Comparison of ENCODE assay signal across 15 cellular contexts in genomic region chr17:74853048-74853397, GRCh38. TPM values are rescaled to one million over a fixed set of nuclear protein-coding genes. Genes with fewer than 3 reads are reported as not detected.
DNase-seq lines count a peak whose midpoint lies in the region; ATAC-seq, FAIRE-seq and TF ChIP-seq lines count a peak whose summit lies in the region.
"Had no signal": no experiment of that assay in that cellular context is flagged by ENCODE, and none has a peak within 500 bp of the region (broad histone marks: within the 10 kb centered on the region; RNA-seq: fewer than 3 reads in every experiment).

No MANE protein-coding gene starts in this region.

- no peaks in the 10 kb centered on the region for H3K79me2 ChIP-seq in GM23338 (replicated peaks; ENCODE audit: insufficient read depth)

- no peaks in the 10 kb centered on the region for H3K9me2 ChIP-seq in GM23338 (ENCODE audit: insufficient read depth)

- no peaks in the 10 kb centered on the region for H3K9me3 ChIP-seq in CD4-positive, CD25-positive, alpha-beta regulatory T cell (ENCODE audit: control insufficient read depth in 2 of 2, low read length in 2 of 2)
- H3K9me3 ChIP-seq: colonic mucosa had no signal

- no peak for DNase-seq in CD4-positive, CD25-positive, alpha-beta regulatory T cell
- DNase-seq in GM23338 (ENCODE audit: low spot score), result no peak
- no peak for DNase-seq in activated T-helper 2 cell treated with anti-CD3 and anti-CD28 coated beads, Interferon-gamma antibody, Interleukin-2, Interleukin-4, amounts not matched to agents 10 μg/mL and 5 μg/mL and 100 μg/mL, durations not matched to agents 14 hours and 24 hours and 36 hours (ENCODE audit: low spot score)
- no peak for DNase-seq in mesothelial cell of epicardium (ENCODE audit: low spot score in 2 of 2, unreplicated experiment in 2 of 2)
- no peak for DNase-seq in frontal cortex (ENCODE audit: low spot score in 2 of 2)
- DNase-seq: activated B cell treated with CpG ODN at 0.5 μM for 24 hours, colonic mucosa, NCI-H1694 treated with DMSO at 0.1 percent for 48 hours had no signal

- no peak overlapping the region for H3K27ac ChIP-seq in CD4-positive, CD25-positive, alpha-beta regulatory T cell (ENCODE audit: insufficient read depth, low read length, poor library complexity, severe bottlenecking)
- no peak overlapping the region for H3K27ac ChIP-seq in GM23338 (ENCODE audit: low read depth)
- H3K27ac ChIP-seq: colonic mucosa had no signal

- no peaks in the 10 kb centered on the region; the same call in 1 of the 2 replicates for H4K20me1 ChIP-seq in GM23338 (replicated peaks; ENCODE audit: insufficient read depth)

- no peak overlapping the region for H3K27ac Mint-ChIP-seq in CD4-positive, CD25-positive, alpha-beta regulatory T cell
- H3K27ac Mint-ChIP-seq in GM23338, result no peak overlapping the region
- H3K27ac Mint-ChIP-seq in activated T-helper 2 cell treated with anti-CD3 and anti-CD28 coated beads, Interferon-gamma antibody, Interleukin-2, Interleukin-4, amounts not matched to agents 10 μg/mL and 5 μg/mL and 100 μg/mL, durations not matched to agents 14 hours and 24 hours and 36 hours, result no peak overlapping the region
- H3K27ac Mint-ChIP-seq in mesothelial cell of epicardium, result no peak overlapping the region
- H3K27ac Mint-ChIP-seq: activated B cell treated with CpG ODN at 0.5 μM for 24 hours; activated naive CD4-positive, alpha-beta T cell treated with anti-CD3 and anti-CD28 coated beads, Interleukin-2, amount 50 U/mL, for 72 hours had no signal

- TF ChIP-seq CTCF in GM23338 (conservative IDR thresholded peaks at IDR 0.05; ENCODE audit: low read depth in 2 of 2), result no peak
- no peak for TF ChIP-seq CTCF in mesothelial cell of epicardium (IDR thresholded peaks at IDR 0.05; ENCODE audit: unreplicated experiment)

- H3K4me3 Mint-ChIP-seq in CD4-positive, CD25-positive, alpha-beta regulatory T cell, result peak overlapping the region; percentile 12 to 87 (median 52)
- H3K4me3 Mint-ChIP-seq in GM23338 (peak overlapping the region; percentile 84), mesothelial cell of epicardium (peak overlapping the region; percentile 63)
- H3K4me3 Mint-ChIP-seq in activated T-helper 2 cell treated with anti-CD3 and anti-CD28 coated beads, Interferon-gamma antibody, Interleukin-2, Interleukin-4, amounts not matched to agents 10 μg/mL and 5 μg/mL and 100 μg/mL, durations not matched to agents 14 hours and 24 hours and 36 hours (ENCODE audit: low read depth), result peak overlapping the region; percentile 78

- peak overlapping the region; percentile 95 for H2AFZ ChIP-seq in GM23338

- intact Hi-C loops in activated T-helper 2 cell treated with anti-CD3 and anti-CD28 coated beads, Interferon-gamma antibody, Interleukin-2, Interleukin-4, amounts not matched to agents 10 μg/mL and 5 μg/mL and 100 μg/mL, durations not matched to agents 14 hours and 24 hours and 36 hours (cut with micrococcal nuclease), result no loop called here

- peaks cover 62% of the 10 kb centered on the region for H3K27me3 Mint-ChIP-seq in CD4-positive, CD25-positive, alpha-beta regulatory T cell
- peaks cover 81% of the 10 kb centered on the region for H3K27me3 Mint-ChIP-seq in GM23338 (ENCODE audit: insufficient read depth, low read depth, poor library complexity)
- H3K27me3 Mint-ChIP-seq in activated T-helper 2 cell treated with anti-CD3 and anti-CD28 coated beads, Interferon-gamma antibody, Interleukin-2, Interleukin-4, amounts not matched to agents 10 μg/mL and 5 μg/mL and 100 μg/mL, durations not matched to agents 14 hours and 24 hours and 36 hours (ENCODE audit: low read depth), result peaks cover 44% of the 10 kb centered on the region
- peaks cover 88% of the 10 kb centered on the region for H3K27me3 Mint-ChIP-seq in mesothelial cell of epicardium (ENCODE audit: low read depth)

- no peak for ATAC-seq in CD4-positive, CD25-positive, alpha-beta regulatory T cell (ENCODE audit: low read depth in 2 of 2)
- ATAC-seq in GM23338 (no peak), GM19395 (IDR thresholded peaks at IDR 0.05; ENCODE audit: unreplicated experiment) (no peak), HG03039 (IDR thresholded peaks at IDR 0.05; ENCODE audit: unreplicated experiment) (no peak)
- ATAC-seq: Right ventricle myocardium inferior had no signal

- H3K4me2 ChIP-seq in GM23338, result peak overlapping the region; percentile 94

- peaks cover 12% of the 10 kb centered on the region for H3K4me1 ChIP-seq in CD4-positive, CD25-positive, alpha-beta regulatory T cell (ENCODE audit: control insufficient read depth, insufficient read depth, low read length, poor library complexity, severe bottlenecking)
- H3K4me1 ChIP-seq in GM23338 (ENCODE audit: insufficient read depth), result peaks cover 8% of the 10 kb centered on the region
- H3K4me1 ChIP-seq: colonic mucosa had no signal

- no peaks in the 10 kb centered on the region for H3K36me3 Mint-ChIP-seq in CD4-positive, CD25-positive, alpha-beta regulatory T cell
- H3K36me3 Mint-ChIP-seq in GM23338 (ENCODE audit: low read depth), result no peaks in the 10 kb centered on the region; the same call in 2 of the 3 replicates
- no peaks in the 10 kb centered on the region for H3K36me3 Mint-ChIP-seq in activated T-helper 2 cell treated with anti-CD3 and anti-CD28 coated beads, Interferon-gamma antibody, Interleukin-2, Interleukin-4, amounts not matched to agents 10 μg/mL and 5 μg/mL and 100 μg/mL, durations not matched to agents 14 hours and 24 hours and 36 hours (ENCODE audit: low read depth)
- no peaks in the 10 kb centered on the region for H3K36me3 Mint-ChIP-seq in mesothelial cell of epicardium
- H3K36me3 Mint-ChIP-seq: activated naive CD4-positive, alpha-beta T cell treated with anti-CD3 and anti-CD28 coated beads, Interleukin-2, amount 50 U/mL, for 72 hours had no signal

- H3K27me3 ChIP-seq in CD4-positive, CD25-positive, alpha-beta regulatory T cell (ENCODE audit: control insufficient read depth, insufficient read depth, low read length), result peaks cover 13% of the 10 kb centered on the region
- peaks cover 97% of the 10 kb centered on the region for H3K27me3 ChIP-seq in GM23338 (ENCODE audit: insufficient read depth)

- H3K4me1 Mint-ChIP-seq in CD4-positive, CD25-positive, alpha-beta regulatory T cell, result peaks cover 0 to 12% (median 3%) of the 10 kb centered on the region in 4 donors
- H3K4me1 Mint-ChIP-seq in GM23338, result no peaks in the 10 kb centered on the region; the same call in 1 of the 3 replicates
- peaks cover 8% of the 10 kb centered on the region for H3K4me1 Mint-ChIP-seq in activated T-helper 2 cell treated with anti-CD3 and anti-CD28 coated beads, Interferon-gamma antibody, Interleukin-2, Interleukin-4, amounts not matched to agents 10 μg/mL and 5 μg/mL and 100 μg/mL, durations not matched to agents 14 hours and 24 hours and 36 hours (ENCODE audit: low read depth)
- peaks cover 9% of the 10 kb centered on the region for H3K4me1 Mint-ChIP-seq in mesothelial cell of epicardium

- no peak for FAIRE-seq in frontal cortex (lab: Jason Lieb, UNC)

- H3K36me3 ChIP-seq in CD4-positive, CD25-positive, alpha-beta regulatory T cell (ENCODE audit: control insufficient read depth, insufficient read depth, low read length), result no peaks in the 10 kb centered on the region
- no peaks in the 10 kb centered on the region for H3K36me3 ChIP-seq in GM23338 (ENCODE audit: insufficient read depth)
- H3K36me3 ChIP-seq: colonic mucosa had no signal

- H3K4me3 ChIP-seq in CD4-positive, CD25-positive, alpha-beta regulatory T cell (ENCODE audit: low read depth, low read length), result no peak overlapping the region
- peak overlapping the region; percentile 66 for H3K4me3 ChIP-seq in GM23338
- H3K4me3 ChIP-seq: colonic mucosa had no signal

- no peaks in the 10 kb centered on the region for H3F3A ChIP-seq in GM23338 (replicated peaks; ENCODE audit: low read depth)

- H3K9me3 Mint-ChIP-seq in CD4-positive, CD25-positive, alpha-beta regulatory T cell, result peaks cover 0 to 3% (median 0%) of the 10 kb centered on the region in 7 donors
- H3K9me3 Mint-ChIP-seq in GM23338, result no peaks in the 10 kb centered on the region
- H3K9me3 Mint-ChIP-seq in activated T-helper 2 cell treated with anti-CD3 and anti-CD28 coated beads, Interferon-gamma antibody, Interleukin-2, Interleukin-4, amounts not matched to agents 10 μg/mL and 5 μg/mL and 100 μg/mL, durations not matched to agents 14 hours and 24 hours and 36 hours, result no peaks in the 10 kb centered on the region
- H3K9me3 Mint-ChIP-seq in mesothelial cell of epicardium, result no peaks in the 10 kb centered on the region
- H3K9me3 Mint-ChIP-seq: activated B cell treated with CpG ODN at 0.5 μM for 24 hours; activated naive CD4-positive, alpha-beta T cell treated with anti-CD3 and anti-CD28 coated beads, Interleukin-2, amount 50 U/mL, for 72 hours; IgD-negative memory B cell had no signal

TF ChIP-seq in GM23338, 12 proteins besides CTCF, POLR2A, EP300 and RAD21 (continues in another document):
- TF ChIP-seq EZH2 (IDR thresholded peaks at IDR 0.05; ENCODE audit: low read depth, unreplicated experiment), result peak; percentile 8

RNA-seq across cellular contexts. Expression of gene GRIN2C, which starts 6.7 kb away (rescaled TPM):
- not detected for total RNA-seq in CD4-positive, CD25-positive, alpha-beta regulatory T cell
- not detected for polyA plus RNA-seq in CD4-positive, CD25-positive, alpha-beta regulatory T cell
- 0.10 TPM in 1 of 2 replicates, not detected in the other for total RNA-seq in GM23338 (2014; rRNA removed; shearing (Covaris generic))
- polyA plus RNA-seq in GM23338 (2016; fragmentation: Nextera tagmentation; extraction: Ambion mirVana), result 0.07 and 0.19 TPM in 2 replicates
- 0.14 and 0.16 TPM in 2 replicates for total RNA-seq in activated T-helper 2 cell treated with anti-CD3 and anti-CD28 coated beads, Interferon-gamma antibody, Interleukin-2, Interleukin-4, amounts not matched to agents 10 μg/mL and 5 μg/mL and 100 μg/mL, durations not matched to agents 14 hours and 24 hours and 36 hours
- total RNA-seq in mesothelial cell of epicardium (0.16 to 0.29 TPM (median 0.18 TPM) in 3 replicates), frontal cortex (1.2 TPM)
- total RNA-seq: activated B cell treated with CpG ODN at 0.5 μM for 24 hours had no signal
- polyA plus RNA-seq: IgD-negative memory B cell had no signal

RNA-seq across cellular contexts. Expression of gene FDXR, which starts 19.8 kb away (rescaled TPM):
- 7.8 TPM for total RNA-seq in CD4-positive, CD25-positive, alpha-beta regulatory T cell
- 10 to 100 TPM in 2 of 4 donors, 1 to 10 TPM in 2; 5.4 to 15.7 (median 10.5) TPM for polyA plus RNA-seq in CD4-positive, CD25-positive, alpha-beta regulatory T cell
- total RNA-seq in GM23338 (2014; rRNA removed; shearing (Covaris generic)), result 33.1 and 34.5 TPM in 2 replicates
- 19.9 and 21.7 TPM in 2 replicates for polyA plus RNA-seq in GM23338 (2016; fragmentation: Nextera tagmentation; extraction: Ambion mirVana)
- 17.8 and 19.7 TPM in 2 replicates for total RNA-seq in activated T-helper 2 cell treated with anti-CD3 and anti-CD28 coated beads, Interferon-gamma antibody, Interleukin-2, Interleukin-4, amounts not matched to agents 10 μg/mL and 5 μg/mL and 100 μg/mL, durations not matched to agents 14 hours and 24 hours and 36 hours
- total RNA-seq in mesothelial cell of epicardium (20.4 to 23.0 TPM (median 22.5 TPM) in 3 replicates), frontal cortex (2.4 TPM)

RNA-seq across cellular contexts. Expression of gene FADS6, which starts 40.4 kb away (rescaled TPM):
- total RNA-seq in CD4-positive, CD25-positive, alpha-beta regulatory T cell, result not detected
- polyA plus RNA-seq in CD4-positive, CD25-positive, alpha-beta regulatory T cell, result not detected
- 0.73 and 1.6 TPM in 2 replicates for total RNA-seq in GM23338 (2014; rRNA removed; shearing (Covaris generic))
- polyA plus RNA-seq in GM23338 (2016; fragmentation: Nextera tagmentation; extraction: Ambion mirVana), result 0.35 and 0.42 TPM in 2 replicates
- total RNA-seq in activated T-helper 2 cell treated with anti-CD3 and anti-CD28 coated beads, Interferon-gamma antibody, Interleukin-2, Interleukin-4, amounts not matched to agents 10 μg/mL and 5 μg/mL and 100 μg/mL, durations not matched to agents 14 hours and 24 hours and 36 hours, result not detected in 2 replicates
- total RNA-seq in mesothelial cell of epicardium, result 0.14 to 0.85 TPM in 2 of 3 replicates, not detected in the other
- 0.82 TPM for total RNA-seq in frontal cortex
- total RNA-seq: activated B cell treated with CpG ODN at 0.5 μM for 24 hours; activated naive CD4-positive, alpha-beta T cell treated with anti-CD3 and anti-CD28 coated beads, Interleukin-2, amount 50 U/mL, for 72 hours; fibroblast of lung; H4 had no signal
- polyA plus RNA-seq: fibroblast of lung, IgD-negative memory B cell had no signal
